In the genomic region with DNA sequence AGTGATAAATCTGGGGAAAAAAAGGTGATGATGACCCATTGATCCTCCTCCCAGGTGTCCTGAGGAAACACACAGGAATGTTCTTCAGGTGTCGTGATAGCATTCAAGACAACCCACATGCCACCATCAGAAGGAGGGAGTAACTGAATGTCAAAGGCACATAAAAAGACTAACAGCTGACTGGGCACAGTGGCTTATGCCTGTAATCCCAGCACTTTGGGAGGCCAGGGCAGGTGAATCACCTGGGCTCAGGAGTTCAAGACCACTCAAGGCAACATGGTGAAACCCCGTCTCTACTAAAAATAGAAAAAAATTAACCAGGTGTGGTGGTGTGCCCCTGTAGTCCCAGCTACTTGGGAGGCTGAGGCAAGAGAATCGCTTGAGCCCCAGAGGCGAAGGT, we compare ENCODE assay signal across 11 cellular contexts.
"Had no signal": no experiment of that assay in that cellular context is flagged by ENCODE, and none has a peak within 500 bp of the region (broad histone marks: within the 10 kb centered on the region; RNA-seq: fewer than 3 reads in every experiment).

No MANE protein-coding gene starts in this region.

- H3K9ac ChIP-seq: GM23248 had no signal

- H2AFZ ChIP-seq: GM23248, GM23338 had no signal

- H3K4me3 ChIP-seq: GM23248, GM23338, HAP-1 had no signal

- H3K4me1 Mint-ChIP-seq: GM23338, H9 had no signal

- H3K4me1 ChIP-seq: HAP-1 had no signal

- FAIRE-seq: H1, H54 had no signal

- H3K36me3 ChIP-seq: HAP-1 had no signal

- H3K9me3 Mint-ChIP-seq: HFFc6 had no signal

- H3K27ac Mint-ChIP-seq: GM23338, H9, HFFc6 had no signal

- DNase-seq: GM23248, GOT3, H7, H9, HCEC 1CT, HFFc6 had no signal

- ATAC-seq: GM23338, HCT116 had no signal

- H3K9me3 ChIP-seq: HAP-1 had no signal

- H3K4me3 Mint-ChIP-seq: GM23338, H9, HFFc6 had no signal

- H3K27ac ChIP-seq: GM23248 had no signal

- H3K4me2 ChIP-seq: GM23338 had no signal
